In genomic region chrX:153643431-153644351, GRCh38 we compare ENCODE assay signal across 11 cellular contexts. TPM values are rescaled to one million over a fixed set of nuclear protein-coding genes. Genes with fewer than 3 reads are reported as not detected.
DNase-seq lines count a peak whose midpoint lies in the region; ATAC-seq and TF ChIP-seq lines count a peak whose summit lies in the region.
"Had no signal": no experiment of that assay in that cellular context is flagged by ENCODE, and none has a peak within 500 bp of the region (broad histone marks: within the 10 kb centered on the region; RNA-seq: fewer than 3 reads in every experiment).

No MANE protein-coding gene starts in this region.

- peak in 1 of 7 experiments; percentile 7 for TF ChIP-seq CTCF in stomach (IDR thresholded peaks at IDR 0.05)

- 1 to 40% (median 5%) methylated on average over 16 to 73 of the region's 84 CpGs for WGBS in stomach, 5 donors

- TF ChIP-seq EP300 in stomach (IDR thresholded peaks at IDR 0.05), result no peak

- H3K36me3 ChIP-seq in SK-N-MC (ENCODE audit: insufficient read depth, low read length) (no peaks in the 10 kb centered on the region), iPS-15b (ENCODE audit: control insufficient read depth, insufficient read depth, low read length) (no peaks in the 10 kb centered on the region), stomach (no peaks in the 10 kb centered on the region)
- H3K36me3 ChIP-seq: adrenal gland had no signal

- peak; percentile 41 to 61 for ATAC-seq in activated T-cell treated with anti-CD3 and anti-CD28 coated beads, Interleukin-2, amount 50 U/mL, for 72 hours (replicated peaks in 1 of 2)
- ATAC-seq in GM18861 (IDR thresholded peaks at IDR 0.05; ENCODE audit: unreplicated experiment), result no peak
- no peak for ATAC-seq in GM21526 (IDR thresholded peaks at IDR 0.05; ENCODE audit: low FRiP score, unreplicated experiment)

- H3K27ac ChIP-seq in SK-N-MC (peak overlapping the region; percentile 54; the same call in 1 of the 2 replicates), stomach (no peak overlapping the region)
- H3K27ac ChIP-seq: adrenal gland had no signal

- peaks cover 65% of the 10 kb centered on the region for H3K27me3 ChIP-seq in iPS-15b (ENCODE audit: control insufficient read depth, insufficient read depth, low read length)
- peaks cover 29 to 92% (median 77%) of the 10 kb centered on the region in 3 donors for H3K27me3 ChIP-seq in stomach

- H3K36me3 Mint-ChIP-seq in activated T-cell treated with anti-CD3 and anti-CD28 coated beads, Interleukin-2, amount 50 U/mL, for 72 hours (ENCODE audit: insufficient read depth in 2 of 2), result no peaks in the 10 kb centered on the region
- H3K36me3 Mint-ChIP-seq: natural killer cell had no signal

- peaks cover 10% of the 10 kb centered on the region for H3K4me1 Mint-ChIP-seq in activated T-cell treated with anti-CD3 and anti-CD28 coated beads, Interleukin-2, amount 50 U/mL, for 72 hours (ENCODE audit: low read depth)
- H3K4me1 Mint-ChIP-seq: natural killer cell had no signal

- intact Hi-C loops in stomach (cut with DNase I; ENCODE audit: low total_unique reads), result no loop called here

- H3K9ac ChIP-seq in SK-N-MC (ENCODE audit: insufficient read length) (peak overlapping the region; percentile 76), iPS-15b (ENCODE audit: low read depth, low read length) (no peak overlapping the region)

- no peak overlapping the region for H3K27ac Mint-ChIP-seq in activated T-cell treated with anti-CD3 and anti-CD28 coated beads, Interleukin-2, amount 50 U/mL, for 72 hours
- H3K27ac Mint-ChIP-seq: natural killer cell had no signal

- peak overlapping the region; percentile 41 to 79 for H3K4me3 Mint-ChIP-seq in activated T-cell treated with anti-CD3 and anti-CD28 coated beads, Interleukin-2, amount 50 U/mL, for 72 hours
- H3K4me3 Mint-ChIP-seq: natural killer cell had no signal

- H3K27me3 Mint-ChIP-seq in activated T-cell treated with anti-CD3 and anti-CD28 coated beads, Interleukin-2, amount 50 U/mL, for 72 hours (ENCODE audit: low read depth), result peaks cover 36% of the 10 kb centered on the region

- no peaks in the 10 kb centered on the region for H3K9me3 Mint-ChIP-seq in activated T-cell treated with anti-CD3 and anti-CD28 coated beads, Interleukin-2, amount 50 U/mL, for 72 hours
- H3K9me3 Mint-ChIP-seq: natural killer cell had no signal

- no peak for TF ChIP-seq POLR2A in stomach (IDR thresholded peaks at IDR 0.05)

- H3K4me3 ChIP-seq in SK-N-MC (peak overlapping the region; percentile 81), iPS-15b (ENCODE audit: low read depth, low read length) (peak overlapping the region; percentile 41), stomach (peak overlapping the region in 3 of 4 donors; percentile 8 to 32 (median 20))
- H3K4me3 ChIP-seq: adrenal gland had no signal

- H3K4me1 ChIP-seq in iPS-15b (ENCODE audit: control insufficient read depth, insufficient read depth, low read length) (no peaks in the 10 kb centered on the region), stomach (peaks cover 0 to 43% (median 40%) of the 10 kb centered on the region in 4 donors)

- no peaks in the 10 kb centered on the region for H3K9me3 ChIP-seq in SK-N-MC (ENCODE audit: low read depth, low read length)
- no peaks in the 10 kb centered on the region for H3K9me3 ChIP-seq in iPS-15b (ENCODE audit: control insufficient read depth, insufficient read depth, low read length)
- peaks cover 0 to 4% (median 0%) of the 10 kb centered on the region in 4 donors for H3K9me3 ChIP-seq in stomach
- H3K9me3 ChIP-seq: adrenal gland had no signal

- DNase-seq in activated T-cell treated with anti-CD3 and anti-CD28 coated beads, Interleukin-2, amount 50 U/mL, for 72 hours, result no peak
- no peak for DNase-seq in activated T-cell treated with anti-CD3 and anti-CD28 coated beads, Interleukin-2, amount 50 U/mL, for 48 hours
- DNase-seq in SK-N-MC (ENCODE audit: low read depth, low spot score), result no peak
- DNase-seq in stomach, result no peak
- no peak for DNase-seq in central memory CD4-positive, alpha-beta T cell
- DNase-seq: natural killer cell had no signal

RNA-seq across cellular contexts. Expression of gene DUSP9, which starts 3.3 kb away (rescaled TPM):
- total RNA-seq in activated T-cell treated with anti-CD3 and anti-CD28 coated beads, Interleukin-2, amount 50 U/mL, for 72 hours, result not detected
- total RNA-seq in stomach, result under 1 TPM in 1 of 5 donors, not detected in 4; 0.18 TPM
- under 1 TPM in 1 of 3 donors, not detected in 2; 0.25 TPM for polyA plus RNA-seq in stomach
- total RNA-seq: HT-29, natural killer cell had no signal
- polyA plus RNA-seq: adrenal gland had no signal

RNA-seq across cellular contexts. Expression of gene PNCK, which starts 29.9 kb away (rescaled TPM):
- 1 to 10 TPM in 1 of 2 donors, under 1 TPM in 1; 0.50 to 1.2 TPM for total RNA-seq in activated T-cell treated with anti-CD3 and anti-CD28 coated beads, Interleukin-2, amount 50 U/mL, for 72 hours
- 10 to 100 TPM in 2 of 5 donors, 1 to 10 TPM in 2, under 1 TPM in 1; 0.87 to 21.0 (median 8.3) TPM for total RNA-seq in stomach
- 10 to 100 TPM in 1 of 3 donors, under 1 TPM in 1, not detected in 1; 0.44 to 14.9 TPM for polyA plus RNA-seq in stomach

RNA-seq across cellular contexts. Expression of gene SLC6A8, which starts 44.0 kb away (rescaled TPM):
- 1 to 10 TPM; 1.8 to 2.2 TPM for total RNA-seq in activated T-cell treated with anti-CD3 and anti-CD28 coated beads, Interleukin-2, amount 50 U/mL, for 72 hours
- total RNA-seq in stomach, result 10 to 100 TPM; 17.7 to 32.7 (median 19.1) TPM
- polyA plus RNA-seq in stomach, result 10 to 100 TPM in 2 of 3 donors, 1 to 10 TPM in 1; 7.3 to 30.9 (median 15.9) TPM

RNA-seq across cellular contexts. Expression of gene CCNQ, which starts 44.8 kb away (rescaled TPM):
- 10 to 100 TPM; 16.8 to 20.3 TPM for total RNA-seq in activated T-cell treated with anti-CD3 and anti-CD28 coated beads, Interleukin-2, amount 50 U/mL, for 72 hours
- 10 to 100 TPM in 3 of 5 donors, under 1 TPM in 1, not detected in 1; 0.58 to 55.4 (median 17.0) TPM for total RNA-seq in stomach
- 10 to 100 TPM; 26.2 to 36.5 (median 32.2) TPM for polyA plus RNA-seq in stomach

Comparison
In these comparisons a context has a peak if more than half of its experiments do, and no peak if none do; other contexts are left out.
1. ATAC-seq: peak in activated T-cell treated with anti-CD3 and anti-CD28 coated beads, Interleukin-2, amount 50 U/mL, for 72 hours (2 of 2); none in GM18861 (single experiment) and GM21526 (single experiment).
2. H3K4me3 ChIP-seq: peak in every context shown above with its lines; median percentile 81 in SK-N-MC; 41 in iPS-15b; 20 in stomach.
3. RNA of gene SLC6A8, which starts 44.0 kb away (total RNA-seq): 17.7 to 32.7 TPM in stomach; 1.8 to 2.2 TPM in activated T-cell treated with anti-CD3 and anti-CD28 coated beads, Interleukin-2, amount 50 U/mL, for 72 hours; every median in the first group is over 4 times any median in the second.